In the genomic region with DNA sequence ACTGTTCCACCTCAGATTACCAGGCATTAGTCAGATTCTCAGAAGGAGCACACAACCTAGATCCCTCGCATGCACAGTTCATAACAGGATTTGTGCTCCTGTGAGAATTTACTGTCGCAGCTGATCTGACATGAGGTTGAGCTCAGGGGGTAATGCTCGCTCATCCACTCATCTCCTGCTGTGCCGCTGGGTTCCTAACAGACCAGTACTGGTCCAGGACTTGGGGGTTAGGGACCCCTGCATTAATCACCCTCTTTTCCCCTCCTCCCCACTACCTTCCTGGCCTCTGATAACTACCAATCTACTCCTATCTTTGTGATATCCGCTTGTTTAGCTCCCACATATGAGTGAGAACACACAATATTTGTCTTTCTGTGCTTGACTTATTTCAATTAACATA, we compare ENCODE assay signal across 26 cellular contexts.
"Had no signal": no experiment of that assay in that cellular context is flagged by ENCODE, and none has a peak within 500 bp of the region (broad histone marks: within the 10 kb centered on the region; RNA-seq: fewer than 3 reads in every experiment).

No MANE protein-coding gene starts in this region.

- H3K27ac ChIP-seq: neural progenitor cell, neutrophil, pancreas, psoas muscle, right lobe of liver, sigmoid colon, suprapubic skin, testis, tibial artery, transverse colon, upper lobe of right lung, uterus had no signal

- H3K4me1 ChIP-seq: psoas muscle, right lobe of liver, sigmoid colon, suprapubic skin, testis, transverse colon, upper lobe of right lung, uterus had no signal

- ATAC-seq: naive thymus-derived CD4-positive, alpha-beta T cell; natural killer cell; pancreas; psoas muscle; right cardiac atrium; right lobe of liver; stimulated activated memory B cell treated with anti-CD40 and anti-IgM and Interleukin-4, amounts not matched to agents 10 μg/mL and 1 μg/mL and 100 μg/mL, for 72 hours; stimulated activated naive CD8-positive, alpha-beta T cell treated with anti-CD3 and anti-CD28 coated beads, Interleukin-15, amount 100 ng/mL, for 72 hours; stimulated activated naive CD8-positive, alpha-beta T cell treated with anti-CD3 and anti-CD28 coated beads, Interleukin-15, Interleukin-2, amounts not matched to agents 100 U/mL and 50 U/mL, for 24 hours; upper lobe of right lung had no signal

- DNase-seq: naive thymus-derived CD4-positive, alpha-beta T cell; natural killer cell; nucleus accumbens; pancreas; psoas muscle; right cardiac atrium; right lobe of liver; sigmoid colon; small intestine; stimulated activated CD4-positive, alpha-beta T cell treated with anti-CD3 and anti-CD28 coated beads, Interleukin-15, amount 100 ng/mL, for 24 hours; stimulated activated CD4-positive, alpha-beta T cell treated with anti-CD3 and anti-CD28 coated beads, Interleukin-2, amount 100 ng/mL, for 24 hours; stimulated activated CD4-positive, alpha-beta T cell treated with anti-CD3 and anti-CD28 coated beads, Interleukin-2, amount 100 ng/mL, for 48 hours; stimulated activated CD4-positive, alpha-beta T cell treated with anti-CD3 and anti-CD28 coated beads, Interleukin-4, amount 100 ng/mL, for 24 hours; stimulated activated naive CD4-positive, alpha-beta T cell; stimulated activated naive CD8-positive, alpha-beta T cell treated with anti-CD3 and anti-CD28 coated beads, Interleukin-15, amount 100 ng/mL, for 72 hours; stimulated activated naive CD8-positive, alpha-beta T cell treated with anti-CD3 and anti-CD28 coated beads, Interleukin-15, Interleukin-2, amounts not matched to agents 100 U/mL and 50 U/mL, for 24 hours; substantia nigra; testis; tibial artery; transverse colon; upper lobe of right lung; uterus had no signal

- H3K27me3 ChIP-seq: neural progenitor cell, neutrophil, pancreas, right lobe of liver, sigmoid colon, suprapubic skin, testis, tibial artery, transverse colon, upper lobe of right lung, uterus had no signal

- FAIRE-seq: pancreas, small intestine had no signal

- H3K36me3 ChIP-seq: neural progenitor cell, neutrophil, pancreas, right lobe of liver, sigmoid colon, suprapubic skin, tibial artery, transverse colon, upper lobe of right lung, uterus had no signal

- H3K9me3 ChIP-seq: neutrophil, pancreas, psoas muscle, right lobe of liver, sigmoid colon, suprapubic skin, testis, tibial artery, transverse colon, upper lobe of right lung, uterus had no signal

- H3K4me3 ChIP-seq: neural progenitor cell, pancreas, psoas muscle, right lobe of liver, sigmoid colon, suprapubic skin, testis, tibial artery, transverse colon, upper lobe of right lung, uterus had no signal

- H2AFZ ChIP-seq: neural progenitor cell had no signal

- H3K9ac ChIP-seq: neural progenitor cell had no signal

- H3K4me2 ChIP-seq: neural progenitor cell had no signal
